Comparison of ENCODE assay signal across 12 cellular contexts in genomic region chr9:38334234-38334633, GRCh38. TPM values are rescaled to one million over a fixed set of nuclear protein-coding genes. Genes with fewer than 3 reads are reported as not detected.
DNase-seq lines count a peak whose midpoint lies in the region; ATAC-seq and TF ChIP-seq lines count a peak whose summit lies in the region.
"Had no signal": no experiment of that assay in that cellular context is flagged by ENCODE, and none has a peak within 500 bp of the region (broad histone marks: within the 10 kb centered on the region; RNA-seq: fewer than 3 reads in every experiment).

No MANE protein-coding gene starts in this region.

- POLR2A ChIA-PET in BJ (lab: Charles Lee): no interaction called here
- POLR2A ChIA-PET in WTC11 (lab: Charles Lee): no interaction called here

- no peaks in the 10 kb centered on the region for H3K9me3 Mint-ChIP-seq in WTC11

- intact Hi-C loops in mucosa of descending colon (cut with DNase I, micrococcal nuclease): no loop called here

- H4K8ac ChIP-seq in mesenchymal stem cell (ENCODE audit: low read length): no peak overlapping the region

- TF ChIP-seq CTCF in BJ (IDR thresholded peaks at IDR 0.05; ENCODE audit: insufficient read depth, low read depth, low read length) (peak; percentile 28), GM20000 (IDR thresholded peaks at IDR 0.05; ENCODE audit: extremely low read depth, missing control alignments) (peak; percentile 31), WTC11 (IDR thresholded peaks at IDR 0.05) (no peak), kidney epithelial cell (IDR thresholded peaks at IDR 0.05; ENCODE audit: insufficient read depth, low read length, poor library complexity, severe bottlenecking) (peak; percentile 26), mucosa of descending colon (IDR thresholded peaks at IDR 0.05) (no peak)

- H4K91ac ChIP-seq in mesenchymal stem cell (ENCODE audit: low read length): no peak overlapping the region

- no peak overlapping the region for H3K27ac Mint-ChIP-seq in WTC11

- peaks cover 9% of the 10 kb centered on the region for H3K4me1 ChIP-seq in mesenchymal stem cell (ENCODE audit: control insufficient read depth, insufficient read depth, low read depth, low read length)
- no peaks in the 10 kb centered on the region for H3K4me1 ChIP-seq in mucosa of descending colon (ENCODE audit: low read depth)
- H3K4me1 ChIP-seq: upper lobe of left lung had no signal

- no peak overlapping the region for H3K18ac ChIP-seq in mesenchymal stem cell (ENCODE audit: low read depth in 1 of 2, low read length in 2 of 2)

- H2BK12ac ChIP-seq in mesenchymal stem cell (ENCODE audit: low read length in 2 of 2): no peak overlapping the region

- H3K9ac ChIP-seq in mesenchymal stem cell (ENCODE audit: low read length): no peak overlapping the region

- H3K14ac ChIP-seq in mesenchymal stem cell (ENCODE audit: low read length in 2 of 2): no peak overlapping the region

- no peak overlapping the region for H2AK5ac ChIP-seq in mesenchymal stem cell (ENCODE audit: low read length, severe bottlenecking)

- H3K4me1 Mint-ChIP-seq in WTC11: peaks cover 25% of the 10 kb centered on the region

- H3K4me3 Mint-ChIP-seq in WTC11: no peak overlapping the region

- H3K27me3 ChIP-seq in BJ (ENCODE audit: control insufficient read depth, insufficient read depth, low read length) (peaks cover 10% of the 10 kb centered on the region), kidney epithelial cell (ENCODE audit: control insufficient read depth, insufficient read depth, low read length) (no peaks in the 10 kb centered on the region), mesenchymal stem cell (ENCODE audit: control insufficient read depth in 1 of 2, insufficient read depth in 1 of 2, low read length in 2 of 2) (peaks cover 5 to 19% of the 10 kb centered on the region in 2 experiments)
- H3K27me3 ChIP-seq: ovary, upper lobe of left lung had no signal

- no peaks in the 10 kb centered on the region for H3K79me1 ChIP-seq in mesenchymal stem cell (replicated peaks; ENCODE audit: low read length, poor library complexity, severe bottlenecking)

- ATAC-seq in WTC11 (peak; percentile 75), GM18520 (IDR thresholded peaks at IDR 0.05; ENCODE audit: unreplicated experiment) (no peak), mucosa of descending colon (no peak)

- H3K27ac ChIP-seq in mesenchymal stem cell (ENCODE audit: low read length, poor library complexity, severe bottlenecking): no peak overlapping the region
- H3K27ac ChIP-seq: ovary, upper lobe of left lung had no signal

- DNase-seq in BJ (ENCODE audit: low read depth) (no peak), GM20000 (ENCODE audit: low spot score) (no peak), WTC11 (ENCODE audit: low spot score) (no peak), kidney epithelial cell (ENCODE audit: low read depth) (no peak), mesenchymal stem cell (no peak), cerebellum (ENCODE audit: low spot score) (no peak), mucosa of descending colon (no peak)
- DNase-seq: activated gamma-delta T cell treated with Interleukin-2 at 50 U/mL for 16 hours, DMS79, ovary, upper lobe of left lung had no signal

- no peak overlapping the region for H3K23ac ChIP-seq in mesenchymal stem cell (ENCODE audit: low read length in 2 of 2)

- H2AFZ ChIP-seq in mesenchymal stem cell (ENCODE audit: low read depth, low read length): no peak overlapping the region

- H3K36me3 Mint-ChIP-seq in WTC11: no peaks in the 10 kb centered on the region

- no peak overlapping the region for H3K4me3 ChIP-seq in BJ (ENCODE audit: low read depth, low read length)
- H3K4me3 ChIP-seq in kidney epithelial cell (ENCODE audit: low read depth, low read length): no peak overlapping the region
- no peak overlapping the region for H3K4me3 ChIP-seq in mesenchymal stem cell (ENCODE audit: insufficient read depth in 1 of 2, low read depth in 1 of 2, low read length in 2 of 2)
- H3K4me3 ChIP-seq in mucosa of descending colon: no peak overlapping the region
- H3K4me3 ChIP-seq: ovary, upper lobe of left lung had no signal

- H3K27me3 Mint-ChIP-seq in WTC11 (ENCODE audit: low read depth): peaks cover 5% of the 10 kb centered on the region

- H3K36me3 ChIP-seq in BJ (ENCODE audit: control insufficient read depth, insufficient read depth, low read length) (no peaks in the 10 kb centered on the region), kidney epithelial cell (ENCODE audit: control insufficient read depth, insufficient read depth, low read length) (no peaks in the 10 kb centered on the region), mesenchymal stem cell (ENCODE audit: control insufficient read depth in 1 of 2, insufficient read depth in 2 of 2, low read depth in 1 of 2, low read length in 2 of 2) (no peaks in the 10 kb centered on the region), mucosa of descending colon (ENCODE audit: low read depth) (no peaks in the 10 kb centered on the region)
- H3K36me3 ChIP-seq: ovary, upper lobe of left lung had no signal

- no peaks in the 10 kb centered on the region for H3K9me3 ChIP-seq in mesenchymal stem cell (ENCODE audit: control insufficient read depth, low read length)
- no peaks in the 10 kb centered on the region for H3K9me3 ChIP-seq in mucosa of descending colon
- H3K9me3 ChIP-seq: ovary, upper lobe of left lung had no signal

- CTCF ChIA-PET in BJ (lab: Yijun Ruan, JAX): interaction anchor here (0.6 to 1.8 kb wide), 6 partner anchors 10 to 117 kb away, joined by 3 to 4 read pairs (median 4); no protein-coding TSS in a partner anchor
- CTCF ChIA-PET in WTC11 (lab: Charles Lee): interaction anchor here (0.7 to 2.5 kb wide), 7 partner anchors 11 to 426 kb away, joined by 3 to 9 read pairs (median 3); no protein-coding TSS in a partner anchor

- 55% methylated on average over 3 of the region's 3 CpGs for WGBS in mesenchymal stem cell

- no peak overlapping the region for H2BK120ac ChIP-seq in mesenchymal stem cell (ENCODE audit: low read depth, low read length)

- no peak overlapping the region for H3K4ac ChIP-seq in mesenchymal stem cell (ENCODE audit: low read depth in 1 of 2, low read length in 2 of 2)

- H2BK15ac ChIP-seq in mesenchymal stem cell (ENCODE audit: low read depth, poor library complexity, severe bottlenecking): no peak overlapping the region

- H2BK5ac ChIP-seq in mesenchymal stem cell (ENCODE audit: low read depth, low read length, poor library complexity, severe bottlenecking): no peak overlapping the region

- no peak overlapping the region for H3K4me2 ChIP-seq in mesenchymal stem cell (ENCODE audit: low read length, poor library complexity, severe bottlenecking)

TF ChIP-seq in WTC11, 78 proteins besides CTCF, POLR2A, EP300 and RAD21:
- TF ChIP-seq OVOL2 (CRISPR knock-in tag; IDR thresholded peaks at IDR 0.05; ENCODE audit: borderline replicate concordance) (no peak), USF2 (CRISPR knock-in tag; IDR thresholded peaks at IDR 0.05) (0 out of 2 replicates have a peak, but pooled peaks have one; percentile 19)
TF ChIP-seq in WTC11: peak in this region for 1.

RNA-seq across cellular contexts. Expression of gene ALDH1B1, which starts 58.3 kb away (rescaled TPM):
- 36.1 and 38.4 TPM in 2 replicates for polyA plus RNA-seq in BJ (2011; rRNA removed)
- polyA minus RNA-seq in BJ (2011; rRNA and poly(A)+ RNA removed): 32.0 and 50.0 TPM in 2 replicates
- total RNA-seq in WTC11 (2021) (55.5 to 64.6 TPM (median 61.4 TPM) in 3 replicates), kidney epithelial cell (87.2 and 93.9 TPM in 2 replicates), cerebellum (9.1 TPM), mucosa of descending colon (10 to 100 TPM; 39.5 to 58.1 (median 52.5) TPM)
- polyA plus RNA-seq in mesenchymal stem cell (2013, experiment 1 of 2): 10.5 TPM
- polyA plus RNA-seq in mesenchymal stem cell (2013, experiment 2 of 2): 9.8 TPM

Comparison
In these comparisons a context has a peak if more than half of its experiments do, and no peak if none do; other contexts are left out.
1. CTCF ChIP-seq: peak in BJ (single experiment), GM20000 (single experiment) and kidney epithelial cell (single experiment); none in WTC11 (single experiment) and mucosa of descending colon (single experiment).